9 cellular contexts compared by ENCODE assay signal in genomic region chr2:64649013-64649484, GRCh38. TPM values are rescaled to one million over a fixed set of nuclear protein-coding genes. Genes with fewer than 3 reads are reported as not detected.
DNase-seq lines count a peak whose midpoint lies in the region; ATAC-seq, FAIRE-seq and TF ChIP-seq lines count a peak whose summit lies in the region.
"Had no signal": no experiment of that assay in that cellular context is flagged by ENCODE, and none has a peak within 500 bp of the region (broad histone marks: within the 10 kb centered on the region; RNA-seq: fewer than 3 reads in every experiment).

No MANE protein-coding gene starts in this region.

- H3K36me3 Mint-ChIP-seq in T-cell: no peaks in the 10 kb centered on the region
- no peaks in the 10 kb centered on the region for H3K36me3 Mint-ChIP-seq in activated T-helper 17 cell treated with anti-CD3 and anti-CD28 coated beads, Interleukin-2, amount 50 U/mL, for 72 hours (ENCODE audit: low read depth)

- H3K36me3 ChIP-seq in kidney (ENCODE audit: control insufficient read depth in 1 of 2, insufficient read depth in 2 of 2, low read length in 2 of 2): no peaks in the 10 kb centered on the region
- no peaks in the 10 kb centered on the region for H3K36me3 ChIP-seq in smooth muscle cell (ENCODE audit: low read depth)

- intact Hi-C loops in kidney (cut with DNase I): loop anchor here (5.0 kb wide), 1 partner anchor 218 kb away; no protein-coding TSS in a partner anchor

- peaks cover 16 to 35% of the 10 kb centered on the region in 2 donors for H3K4me1 ChIP-seq in kidney (ENCODE audit: control insufficient read depth in 1 of 2, insufficient read depth in 1 of 2, low read depth in 1 of 2, low read length in 2 of 2)
- H3K4me1 ChIP-seq in smooth muscle cell (ENCODE audit: low read depth): peaks cover 68% of the 10 kb centered on the region

- POLR2A ChIA-PET in T-cell (lab: Charles Lee): interaction anchor here in 1 of 2 donors (0.9 to 1.5 kb wide), 2 partner anchors 102 to 228 kb away, joined by 3 to 5 read pairs; no protein-coding TSS in a partner anchor
- POLR2A ChIA-PET in HEK293T (lab: Yijun Ruan, JAX): interaction anchor here (1.4 to 2.5 kb wide), 2 partner anchors 102 to 210 kb away, joined by 4 to 10 read pairs; no protein-coding TSS in a partner anchor

- no peak for FAIRE-seq in kidney (lab: Jason Lieb, UNC)
- FAIRE-seq in HTR-8/SVneo (lab: Jason Lieb, UNC): no peak

- CTCF ChIA-PET in T-cell (lab: Charles Lee): interaction anchor here (0.6 to 7.4 kb wide), 9 partner anchors 8 to 183 kb away, joined by 3 to 78 read pairs (median 3); no protein-coding TSS in a partner anchor
- CTCF ChIA-PET in HEK293T (lab: Yijun Ruan, JAX): interaction anchor here (0.7 to 1.5 kb wide), 3 partner anchors 12 to 210 kb away, joined by 3 read pairs; no protein-coding TSS in a partner anchor

- H4K20me1 ChIP-seq in smooth muscle cell (ENCODE audit: low read depth): peaks cover 80% of the 10 kb centered on the region

- peaks cover 82% of the 10 kb centered on the region for H3K79me2 ChIP-seq in smooth muscle cell (ENCODE audit: low read depth)

- no peak overlapping the region for H2AFZ ChIP-seq in smooth muscle cell (ENCODE audit: low read depth)

- H3K27me3 Mint-ChIP-seq in T-cell: no peaks in the 10 kb centered on the region
- H3K27me3 Mint-ChIP-seq in activated T-helper 17 cell treated with anti-CD3 and anti-CD28 coated beads, Interleukin-2, amount 50 U/mL, for 72 hours: no peaks in the 10 kb centered on the region

- ATAC-seq in T-cell (replicated peaks in 1 of 4) (no peak), GM21825 (IDR thresholded peaks at IDR 0.05; ENCODE audit: unreplicated experiment) (no peak)
- ATAC-seq in activated T-helper 17 cell treated with anti-CD3 and anti-CD28 coated beads, Interleukin-2, amount 50 U/mL, for 72 hours (replicated peaks): no peak

- H3K4me2 ChIP-seq in smooth muscle cell: peak overlapping the region; percentile 69

- H3K4me3 ChIP-seq in HL-60 (replicated peaks; ENCODE audit: insufficient read depth, low read length) (no peak overlapping the region), kidney (ENCODE audit: low read length in 2 of 2) (peak overlapping the region; percentile 3 to 24), smooth muscle cell (peak overlapping the region; percentile 33)

- H3K4me3 Mint-ChIP-seq in T-cell: peak overlapping the region in 1 of 3 donors; percentile 61
- H3K4me3 Mint-ChIP-seq in activated T-helper 17 cell treated with anti-CD3 and anti-CD28 coated beads, Interleukin-2, amount 50 U/mL, for 72 hours: no peak overlapping the region

- peak overlapping the region; percentile 49 to 57 for H3K27ac Mint-ChIP-seq in T-cell
- H3K27ac Mint-ChIP-seq in activated T-helper 17 cell treated with anti-CD3 and anti-CD28 coated beads, Interleukin-2, amount 50 U/mL, for 72 hours: no peak overlapping the region

- H3K9ac ChIP-seq in kidney (ENCODE audit: low read length in 2 of 2): peak overlapping the region in 1 of 2 donors; percentile 2
- H3K9ac ChIP-seq in smooth muscle cell (ENCODE audit: low read depth): peak overlapping the region; percentile 22

- H3K9me3 Mint-ChIP-seq in T-cell: no peaks in the 10 kb centered on the region
- H3K9me3 Mint-ChIP-seq in activated T-helper 17 cell treated with anti-CD3 and anti-CD28 coated beads, Interleukin-2, amount 50 U/mL, for 72 hours: no peaks in the 10 kb centered on the region

- H3K27me3 ChIP-seq in HL-60 (ENCODE audit: insufficient read depth, poor library complexity, severe bottlenecking): no peaks in the 10 kb centered on the region
- H3K27me3 ChIP-seq in smooth muscle cell (ENCODE audit: low read depth): no peaks in the 10 kb centered on the region

- no peaks in the 10 kb centered on the region for H3K9me3 ChIP-seq in kidney (ENCODE audit: control insufficient read depth in 1 of 2, low read length in 2 of 2)
- H3K9me3 ChIP-seq in smooth muscle cell (replicated peaks; ENCODE audit: low read depth): no peaks in the 10 kb centered on the region

- H3K27ac ChIP-seq in HL-60 (replicated peaks): peak overlapping the region; percentile 98; the same call in 1 of the 2 replicates
- peak overlapping the region; percentile 35 to 52 for H3K27ac ChIP-seq in kidney (ENCODE audit: low read depth in 2 of 2, low read length in 2 of 2)
- peak overlapping the region; percentile 79 for H3K27ac ChIP-seq in smooth muscle cell (ENCODE audit: low read depth)

- peaks cover 4% of the 10 kb centered on the region for H3F3A ChIP-seq in smooth muscle cell (ENCODE audit: low read depth)

- TF ChIP-seq CTCF in HL-60 (IDR thresholded peaks at IDR 0.05; ENCODE audit: insufficient read depth, low read length) (no peak), kidney (IDR thresholded peaks at IDR 0.05; ENCODE audit: borderline replicate concordance, extremely low read depth, insufficient read depth) (no peak), smooth muscle cell (IDR thresholded peaks at IDR 0.05; ENCODE audit: borderline replicate concordance, insufficient read depth, poor library complexity, severe bottlenecking) (no peak)

- peaks cover 78 to 81% (median 79%) of the 10 kb centered on the region in 3 donors for H3K4me1 Mint-ChIP-seq in T-cell
- H3K4me1 Mint-ChIP-seq in activated T-helper 17 cell treated with anti-CD3 and anti-CD28 coated beads, Interleukin-2, amount 50 U/mL, for 72 hours: peaks cover 22% of the 10 kb centered on the region

- no peak for DNase-seq in HL-60 (ENCODE audit: low read depth in 1 of 2, low spot score in 1 of 2)
- DNase-seq in T-cell: no peak
- DNase-seq in kidney: no peak
- DNase-seq in smooth muscle cell (lab: John Stamatoyannopoulos, UW; ENCODE audit: unreplicated experiment): no peak
- DNase-seq in HEK293T (ENCODE audit: extremely low spot score): no peak
- no peak for DNase-seq in HTR-8/SVneo (ENCODE audit: insufficient read length, low spot score)
- DNase-seq: anterior cingulate cortex had no signal

- WGBS in smooth muscle cell (ENCODE audit: low lambda C conversion rate): 59% methylated on average over 6 of the region's 6 CpGs

TF ChIP-seq in HEK293T, 16 proteins besides CTCF, POLR2A, EP300 and RAD21:
- TF ChIP-seq ELF4 (IDR thresholded peaks at IDR 0.05) (no peak), ARNT (IDR thresholded peaks at IDR 0.05) (no peak), PKNOX1 (IDR thresholded peaks at IDR 0.05) (no peak), NFRKB (IDR thresholded peaks at IDR 0.05) (no peak), FOXM1 (IDR thresholded peaks at IDR 0.05; ENCODE audit: borderline replicate concordance) (no peak), HDGF (IDR thresholded peaks at IDR 0.05; ENCODE audit: borderline replicate concordance) (no peak), FOXK2 (IDR thresholded peaks at IDR 0.05) (no peak), SUZ12 (IDR thresholded peaks at IDR 0.05) (no peak), ZNF384 (IDR thresholded peaks at IDR 0.05) (no peak), CTBP1 (IDR thresholded peaks at IDR 0.05; ENCODE audit: borderline replicate concordance) (no peak), FOXA1 (IDR thresholded peaks at IDR 0.05) (no peak), L3MBTL2 (conservative IDR thresholded peaks at IDR 0.05) (no peak), BHLHE40 (IDR thresholded peaks at IDR 0.05; ENCODE audit: borderline replicate concordance) (no peak), LEF1 (IDR thresholded peaks at IDR 0.05; ENCODE audit: borderline replicate concordance) (no peak), TARDBP (IDR thresholded peaks at IDR 0.05) (no peak)
TF ChIP-seq in HEK293T: peak in this region for 0.

RNA-seq across cellular contexts. Expression of gene SERTAD2, which starts 4.7 kb away (rescaled TPM):
- total RNA-seq in T-cell: 10 to 100 TPM; 22.8 to 39.7 (median 27.4) TPM
- total RNA-seq in kidney: 21.1 TPM
- polyA plus RNA-seq in kidney (ENCODE audit: insufficient read depth, low read depth, low replicate concordance): 6.2 TPM
- total RNA-seq in smooth muscle cell: 23.2 and 23.8 TPM in 2 replicates
- polyA plus RNA-seq in smooth muscle cell: 14.2 TPM in 2 replicates
- total RNA-seq in activated T-helper 17 cell treated with anti-CD3 and anti-CD28 coated beads, Interleukin-2, amount 50 U/mL, for 72 hours: 10 to 100 TPM; 11.5 to 30.7 TPM

Comparison
In these comparisons a context has a peak if more than half of its experiments do, and no peak if none do; other contexts are left out.
1. H3K27ac ChIP-seq: peak in every context shown above with its lines; median percentile 98 in HL-60; 79 in smooth muscle cell; 44 in kidney.